11 cellular contexts compared by ENCODE assay signal in the genomic region with DNA sequence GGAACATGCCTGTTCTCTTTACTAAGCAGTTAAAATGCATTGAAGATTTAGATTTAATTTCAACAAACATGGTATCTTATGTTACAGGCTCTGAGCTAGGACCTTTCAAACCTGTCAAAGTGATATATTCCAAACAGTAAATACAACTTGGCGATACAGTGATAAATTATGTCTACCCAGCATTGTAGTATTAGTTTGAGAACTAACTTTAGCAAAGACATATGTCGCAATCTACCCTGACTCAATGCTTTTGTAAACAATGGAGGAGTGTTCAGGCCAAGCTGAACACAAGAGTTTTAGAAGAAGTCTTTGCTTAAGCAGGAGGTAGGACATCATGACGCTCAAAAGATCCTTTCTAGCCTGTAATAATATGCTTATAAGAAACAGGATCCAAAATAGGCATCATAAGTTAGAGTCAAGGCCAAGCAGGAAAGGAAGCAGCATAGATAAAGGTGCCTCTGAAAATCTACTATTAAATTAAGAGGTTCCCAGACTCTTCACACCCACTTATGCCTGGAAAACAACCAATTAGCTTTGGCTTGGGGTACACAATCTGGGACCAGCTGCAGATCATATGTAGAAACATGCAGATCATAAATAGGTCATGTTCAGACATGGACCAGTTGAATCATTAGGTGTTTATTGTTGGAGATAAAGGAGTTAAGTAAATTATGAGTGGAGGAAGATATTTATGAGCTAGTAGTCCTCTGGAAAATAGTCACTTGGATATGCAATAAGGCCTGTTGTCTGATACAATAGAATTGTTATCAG.
A peak's percentile ranks its signal among the peaks of the same experiment; 100 is the strongest.
DNase-seq lines count a peak whose midpoint lies in the region; ATAC-seq and TF ChIP-seq lines count a peak whose summit lies in the region.
"Had no signal": no experiment of that assay in that cellular context is flagged by ENCODE, and none has a peak within 500 bp of the region (broad histone marks: within the 10 kb centered on the region; RNA-seq: fewer than 3 reads in every experiment).

No MANE protein-coding gene starts in this region.

- POLR2A ChIA-PET in HCT116 (lab: Charles Lee) (no interaction called here), RWPE1 (lab: Yijun Ruan, JAX; ENCODE audit: low non-redundant PET) (no interaction called here)

- H3K9me3 ChIP-seq in HCT116 (ENCODE audit: control insufficient read depth in 1 of 2, insufficient read depth in 1 of 2, low read depth in 1 of 2, low read length in 2 of 2) = no peaks in the 10 kb centered on the region
- H3K9me3 ChIP-seq: vagina had no signal

- no peak overlapping the region for H3K27ac ChIP-seq in HCT116 (ENCODE audit: low read depth, low read length)
- no peak overlapping the region for H3K27ac ChIP-seq in RWPE1
- H3K27ac ChIP-seq: vagina had no signal

- no peak for TF ChIP-seq RAD21 in HCT116 (IDR thresholded peaks at IDR 0.05; ENCODE audit: low read depth)

- no peak overlapping the region for H2AFZ ChIP-seq in HCT116 (ENCODE audit: low read depth, low read length, poor library complexity, severe bottlenecking)

- H3K4me1 ChIP-seq in HCT116 (ENCODE audit: control insufficient read depth in 1 of 2, insufficient read depth in 2 of 2, low read length in 2 of 2) = no peaks in the 10 kb centered on the region

- H3K4me2 ChIP-seq in HCT116 (ENCODE audit: low read length) = no peak overlapping the region

- TF ChIP-seq CTCF in HCT116 (IDR thresholded peaks at IDR 0.05 in 2 of 3, conservative IDR thresholded peaks at IDR 0.05 in 1 of 3; ENCODE audit: borderline replicate concordance in 1 of 3, insufficient read depth in 1 of 3, low read depth in 2 of 3, low read length in 2 of 3) = no peak
- TF ChIP-seq CTCF in RWPE1 (conservative IDR thresholded peaks at IDR 0.05; ENCODE audit: low read depth) = no peak
- TF ChIP-seq CTCF in fibroblast of the aortic adventitia (IDR thresholded peaks at IDR 0.05; ENCODE audit: insufficient read depth, low read length) = no peak
- TF ChIP-seq CTCF in GM20000 (IDR thresholded peaks at IDR 0.05; ENCODE audit: extremely low read depth, missing control alignments) = no peak

- H3K27me3 ChIP-seq in HCT116 (ENCODE audit: insufficient read depth, low read length) = no peaks in the 10 kb centered on the region; the same call in 1 of the 2 replicates
- H3K27me3 ChIP-seq: vagina had no signal

- H3K9ac ChIP-seq in HCT116 (ENCODE audit: low read length) = no peak overlapping the region

- H3K4me3 ChIP-seq in HCT116 (replicated peaks in 1 of 2; ENCODE audit: low read depth in 1 of 2, low read length in 2 of 2) (no peak overlapping the region), fibroblast of the aortic adventitia (ENCODE audit: low read depth, low read length) (no peak overlapping the region), skeletal muscle cell (ENCODE audit: low read depth, low read length) (no peak overlapping the region)
- H3K4me3 ChIP-seq: vagina had no signal

- no peak for TF ChIP-seq POLR2A in HCT116 (IDR thresholded peaks at IDR 0.05; ENCODE audit: borderline replicate concordance, extremely low read depth, insufficient read depth, insufficient read length)

- CTCF ChIA-PET in HCT116 (lab: Charles Lee) (no interaction called here), RWPE1 (lab: Yijun Ruan, JAX) (no interaction called here)

- intact Hi-C loops in HCT116 (cut with micrococcal nuclease) = no loop called here

- RAD21 ChIA-PET in HCT116 (lab: Charles Lee; ENCODE audit: low non-redundant PET in 1 of 2, low total read pairs in 2 of 2, uncharacterized antibody in 2 of 2, unreplicated experiment in 2 of 2) = no interaction called here

- ATAC-seq in HCT116 (no peak), GM18907 (IDR thresholded peaks at IDR 0.05; ENCODE audit: unreplicated experiment) (no peak)

- BruUV-seq in HCT116 (replicated peaks; lab: Mats Ljungman, UMichigan) = no TSS peak

- no peaks in the 10 kb centered on the region for H3K79me2 ChIP-seq in HCT116 (ENCODE audit: insufficient read depth, low read length)

- H4K20me1 ChIP-seq in HCT116 (ENCODE audit: insufficient read depth) = no peaks in the 10 kb centered on the region

- no peaks in the 10 kb centered on the region for H3K36me3 ChIP-seq in HCT116 (ENCODE audit: control insufficient read depth in 1 of 2, insufficient read depth in 2 of 2, low read length in 2 of 2)
- H3K36me3 ChIP-seq: vagina had no signal

- no peaks in the 10 kb centered on the region for H3K9me2 ChIP-seq in HCT116 (ENCODE audit: insufficient read depth)

- DNase-seq in HCT116 (ENCODE audit: low read depth, low spot score) = no peak
- DNase-seq in RWPE1 (ENCODE audit: low spot score) = peak; percentile 28
- peak; percentile 71 for DNase-seq in fibroblast of the aortic adventitia (ENCODE audit: low read depth)
- peak; percentile 79 for DNase-seq in skeletal muscle cell (ENCODE audit: low read depth)
- DNase-seq in GM20000 (ENCODE audit: low spot score) = no peak
- no peak for DNase-seq in stimulated activated CD4-positive, alpha-beta T cell treated with anti-CD3 and anti-CD28 coated beads, Interleukin-15, amount 100 ng/mL, for 24 hours
- no peak for DNase-seq in HK-2 (ENCODE audit: unreplicated experiment)
- DNase-seq: activated CD4-positive, CD25-positive, alpha-beta regulatory T cell; head of caudate nucleus had no signal

TF ChIP-seq in HCT116, 20 proteins besides CTCF, POLR2A, EP300 and RAD21:
- TF ChIP-seq CEBPB (IDR thresholded peaks at IDR 0.05; ENCODE audit: low read depth) = 0 out of 2 replicates have a peak, but pooled peaks have one; percentile 35
- TF ChIP-seq ZFX (IDR thresholded peaks at IDR 0.05) = no peak

Comparison
In these comparisons a context has a peak if more than half of its experiments do, and no peak if none do; other contexts are left out.
1. DNase-seq: peak in RWPE1 (single experiment), fibroblast of the aortic adventitia (single experiment) and skeletal muscle cell (single experiment); none in HCT116 (single experiment), GM20000 (single experiment), stimulated activated CD4-positive, alpha-beta T cell treated with anti-CD3 and anti-CD28 coated beads, Interleukin-15, amount 100 ng/mL, for 24 hours (single experiment) and HK-2 (single experiment).